8 cellular contexts compared by ENCODE assay signal in the genomic region with DNA sequence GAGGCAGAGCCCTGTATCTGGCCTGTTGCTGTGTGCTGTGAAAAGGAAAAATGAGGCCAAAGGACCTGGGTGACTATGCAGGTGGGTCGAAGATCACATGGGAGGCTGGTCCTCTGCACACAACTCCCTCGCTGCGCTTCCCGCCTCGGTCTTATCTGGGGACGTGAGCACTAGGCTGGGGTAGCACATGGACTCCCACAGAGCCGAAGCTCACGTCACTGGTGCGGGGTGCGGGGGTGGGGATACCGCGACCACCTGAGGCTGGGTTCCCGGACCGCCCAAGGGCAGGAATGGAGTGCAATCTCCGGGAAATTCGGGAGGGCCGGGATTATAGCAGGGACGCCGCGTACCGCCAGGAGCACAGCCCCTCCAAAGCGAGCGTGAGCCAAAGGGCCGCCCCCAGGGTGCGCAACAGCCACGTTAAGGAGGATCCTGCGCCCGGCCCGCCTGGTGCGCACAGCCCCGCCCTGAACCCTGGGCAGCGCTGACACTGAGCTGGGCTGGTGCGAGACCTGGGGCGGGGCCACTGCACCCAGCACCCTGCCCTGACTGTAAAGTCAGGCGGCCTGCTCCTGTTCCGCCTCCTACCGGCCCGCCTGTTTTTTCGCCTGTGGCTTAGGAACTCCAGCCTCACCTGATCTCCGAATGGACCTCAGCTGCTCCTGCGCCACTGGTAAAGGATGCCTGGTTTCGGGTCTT. TPM values are rescaled to one million over a fixed set of nuclear protein-coding genes. Genes with fewer than 3 reads are reported as not detected.
DNase-seq lines count a peak whose midpoint lies in the region; ATAC-seq and TF ChIP-seq lines count a peak whose summit lies in the region.

No MANE protein-coding gene starts in this region.

- peaks cover 50 to 62% of the 10 kb centered on the region in 2 donors for H3K27me3 ChIP-seq in muscle layer of colon (ENCODE audit: control insufficient read depth in 1 of 2, insufficient read depth in 2 of 2, low read length in 2 of 2)

- peaks cover 68% of the 10 kb centered on the region for H3K27me3 Mint-ChIP-seq in activated CD4-positive, alpha-beta memory T cell treated with anti-CD3 and anti-CD28 coated beads, Interleukin-2, amount 10 ng/mL, durations not matched to agents 7 days and 5 days
- H3K27me3 Mint-ChIP-seq in effector memory CD8-positive, alpha-beta T cell = peaks cover 29 to 41% of the 10 kb centered on the region in 2 donors

- CTCF ChIA-PET in activated CD4-positive, alpha-beta memory T cell treated with anti-CD3 and anti-CD28 coated beads, Interleukin-2, amount 10 ng/mL, durations not matched to agents 7 days and 5 days (lab: Charles Lee) = interaction anchor here (0.5 to 4.0 kb wide), 25 partner anchors 10 to 172 kb away, joined by 3 to 32 read pairs (median 4); a partner anchor contains a TSS

- no peaks in the 10 kb centered on the region for H3K9me3 ChIP-seq in muscle layer of colon (ENCODE audit: low read length)

- no peaks in the 10 kb centered on the region for H3K9me3 Mint-ChIP-seq in activated CD4-positive, alpha-beta memory T cell treated with anti-CD3 and anti-CD28 coated beads, Interleukin-2, amount 10 ng/mL, durations not matched to agents 7 days and 5 days
- no peaks in the 10 kb centered on the region for H3K9me3 Mint-ChIP-seq in effector memory CD8-positive, alpha-beta T cell

- DNase-seq in HuH-7.5 (ENCODE audit: low spot score) (peak; percentile 77), OCI-M2 (lab: John Stamatoyannopoulos, UW; ENCODE audit: unreplicated experiment) (no peak), NCI-H2196 (lab: John Stamatoyannopoulos, UW; ENCODE audit: unreplicated experiment) (no peak)
- peak; percentile 85 for DNase-seq in activated CD4-positive, alpha-beta memory T cell treated with anti-CD3 and anti-CD28 coated beads, Interleukin-2, amount 10 ng/mL, durations not matched to agents 7 days and 5 days
- DNase-seq in effector memory CD8-positive, alpha-beta T cell = peak; percentile 73 to 76 (median 74)
- peak; percentile 68 to 75 for DNase-seq in stimulated activated CD8-positive, alpha-beta memory T cell treated with anti-CD3 and anti-CD28 coated beads, Interleukin-7, amount 100 ng/mL, for 48 hours (ENCODE audit: extremely low read depth in 1 of 2, low read depth in 1 of 2)

- H3K4me1 ChIP-seq in muscle layer of colon (ENCODE audit: insufficient read depth, low read length) = peaks cover 12% of the 10 kb centered on the region

- peak overlapping the region; percentile 28 to 38 for H3K4me3 ChIP-seq in muscle layer of colon (ENCODE audit: low read depth in 1 of 2, low read length in 2 of 2)

- H3K9ac ChIP-seq in muscle layer of colon (ENCODE audit: low read length) = no peak overlapping the region

- H3K4me3 Mint-ChIP-seq in activated CD4-positive, alpha-beta memory T cell treated with anti-CD3 and anti-CD28 coated beads, Interleukin-2, amount 10 ng/mL, durations not matched to agents 7 days and 5 days = peak overlapping the region; percentile 58
- peak overlapping the region; percentile 75 for H3K4me3 Mint-ChIP-seq in effector memory CD8-positive, alpha-beta T cell

- H3K36me3 Mint-ChIP-seq in activated CD4-positive, alpha-beta memory T cell treated with anti-CD3 and anti-CD28 coated beads, Interleukin-2, amount 10 ng/mL, durations not matched to agents 7 days and 5 days (ENCODE audit: low read depth) = no peaks in the 10 kb centered on the region
- H3K36me3 Mint-ChIP-seq in effector memory CD8-positive, alpha-beta T cell (ENCODE audit: insufficient read depth) = no peaks in the 10 kb centered on the region

- POLR2A ChIA-PET in activated CD4-positive, alpha-beta memory T cell treated with anti-CD3 and anti-CD28 coated beads, Interleukin-2, amount 10 ng/mL, durations not matched to agents 7 days and 5 days (lab: Charles Lee) = interaction anchor here (0.7 to 1.9 kb wide), 8 partner anchors 9 to 40 kb away, joined by 3 to 12 read pairs (median 4); a partner anchor contains a TSS

- H3K27ac Mint-ChIP-seq in activated CD4-positive, alpha-beta memory T cell treated with anti-CD3 and anti-CD28 coated beads, Interleukin-2, amount 10 ng/mL, durations not matched to agents 7 days and 5 days = no peak overlapping the region
- peak overlapping the region in 1 of 2 donors; percentile 81 for H3K27ac Mint-ChIP-seq in effector memory CD8-positive, alpha-beta T cell

- H3K4me1 Mint-ChIP-seq in activated CD4-positive, alpha-beta memory T cell treated with anti-CD3 and anti-CD28 coated beads, Interleukin-2, amount 10 ng/mL, durations not matched to agents 7 days and 5 days = peaks cover 24% of the 10 kb centered on the region
- peaks cover 17% of the 10 kb centered on the region in 2 donors for H3K4me1 Mint-ChIP-seq in effector memory CD8-positive, alpha-beta T cell (ENCODE audit: low read depth in 2 of 2)

- ATAC-seq in effector memory CD8-positive, alpha-beta T cell (replicated peaks) = peak; percentile 100

- H3K36me3 ChIP-seq in muscle layer of colon (ENCODE audit: insufficient read depth, low read length) = no peaks in the 10 kb centered on the region

- no peak overlapping the region for H3K27ac ChIP-seq in muscle layer of colon (ENCODE audit: low read depth, low read length)

- TF ChIP-seq CTCF in GM12874 (IDR thresholded peaks at IDR 0.05; ENCODE audit: insufficient read depth, low read depth, low read length) = peak; percentile 23; the same call in 1 of the 2 replicates

RNA-seq across cellular contexts. Expression of a gene that starts 4.8 kb away (rescaled TPM):
- not detected for total RNA-seq in activated CD4-positive, alpha-beta memory T cell treated with anti-CD3 and anti-CD28 coated beads, Interleukin-2, amount 10 ng/mL, durations not matched to agents 7 days and 5 days

RNA-seq across cellular contexts. Expression of a gene that starts 8.5 kb away (rescaled TPM):
- total RNA-seq in activated CD4-positive, alpha-beta memory T cell treated with anti-CD3 and anti-CD28 coated beads, Interleukin-2, amount 10 ng/mL, durations not matched to agents 7 days and 5 days = not detected

RNA-seq across cellular contexts. Expression of a gene that starts 10.8 kb away (rescaled TPM):
- not detected for total RNA-seq in activated CD4-positive, alpha-beta memory T cell treated with anti-CD3 and anti-CD28 coated beads, Interleukin-2, amount 10 ng/mL, durations not matched to agents 7 days and 5 days

RNA-seq across cellular contexts. Expression of a gene that starts 14.5 kb away (rescaled TPM):
- total RNA-seq in activated CD4-positive, alpha-beta memory T cell treated with anti-CD3 and anti-CD28 coated beads, Interleukin-2, amount 10 ng/mL, durations not matched to agents 7 days and 5 days = 10 to 100 TPM; 15.8 to 16.4 TPM

RNA-seq across cellular contexts. Expression of a gene that starts 17.6 kb away (rescaled TPM):
- 10 to 100 TPM; 10.4 to 12.3 TPM for total RNA-seq in activated CD4-positive, alpha-beta memory T cell treated with anti-CD3 and anti-CD28 coated beads, Interleukin-2, amount 10 ng/mL, durations not matched to agents 7 days and 5 days

Comparison
In these comparisons a context has a peak if more than half of its experiments do, and no peak if none do; other contexts are left out.
1. DNase-seq: peak in HuH-7.5 (single experiment), activated CD4-positive, alpha-beta memory T cell treated with anti-CD3 and anti-CD28 coated beads, Interleukin-2, amount 10 ng/mL, durations not matched to agents 7 days and 5 days (single experiment), effector memory CD8-positive, alpha-beta T cell (3 of 3) and stimulated activated CD8-positive, alpha-beta memory T cell treated with anti-CD3 and anti-CD28 coated beads, Interleukin-7, amount 100 ng/mL, for 48 hours (2 of 2); none in OCI-M2 (single experiment) and NCI-H2196 (single experiment).